In genomic region chr9:97703437-97704326, GRCh38 we compare ENCODE assay signal across 8 cellular contexts. TPM values are rescaled to one million over a fixed set of nuclear protein-coding genes. Genes with fewer than 3 reads are reported as not detected.
DNase-seq lines count a peak whose midpoint lies in the region; ATAC-seq and TF ChIP-seq lines count a peak whose summit lies in the region.

No MANE protein-coding gene starts in this region.

- ATAC-seq in T-helper 17 cell: peak; percentile 77

- H3K4me3 Mint-ChIP-seq in T-helper 17 cell (no peak overlapping the region), type B pancreatic cell (peak overlapping the region; percentile 28)

- no peak overlapping the region for H3K27ac ChIP-seq in left ventricle myocardium inferior (replicated peaks)

- intact Hi-C loops in left ventricle myocardium inferior (cut with micrococcal nuclease): no loop called here

- peaks cover 9% of the 10 kb centered on the region for H3K27me3 ChIP-seq in left ventricle myocardium inferior (ENCODE audit: low read depth)

- H3K9me3 Mint-ChIP-seq in type B pancreatic cell: no peaks in the 10 kb centered on the region

- H3K36me3 ChIP-seq in left ventricle myocardium inferior: no peaks in the 10 kb centered on the region

- TF ChIP-seq CTCF in fibroblast of mammary gland (conservative IDR thresholded peaks at IDR 0.05; ENCODE audit: control insufficient read depth, insufficient read depth, low read depth, low read length) (no peak), type B pancreatic cell (conservative IDR thresholded peaks at IDR 0.05) (no peak), left ventricle myocardium inferior (IDR thresholded peaks at IDR 0.05; ENCODE audit: borderline replicate concordance) (no peak)

- peaks cover 37% of the 10 kb centered on the region for H3K4me1 Mint-ChIP-seq in T-helper 17 cell
- peaks cover 11% of the 10 kb centered on the region for H3K4me1 Mint-ChIP-seq in type B pancreatic cell (ENCODE audit: unreplicated experiment)

- H3K4me3 ChIP-seq in fibroblast of mammary gland (ENCODE audit: control insufficient read depth, low read depth, low read length): no peak overlapping the region
- no peak overlapping the region for H3K4me3 ChIP-seq in left ventricle myocardium inferior

- DNase-seq in DMS53 (lab: John Stamatoyannopoulos, UW): peak; percentile 66
- peak; percentile 55 for DNase-seq in HK-2 (ENCODE audit: unreplicated experiment)
- DNase-seq in T-helper 17 cell: no peak
- DNase-seq in fibroblast of mammary gland (ENCODE audit: low read depth): peak; percentile 92
- DNase-seq in type B pancreatic cell (ENCODE audit: extremely low spot score, unreplicated experiment): no peak
- DNase-seq in NCI-H82 treated with DMSO at 0.1 percent for 48 hours (lab: John Stamatoyannopoulos, UW; ENCODE audit: unreplicated experiment): no peak
- DNase-seq in GM19240 (ENCODE audit: insufficient read length, low spot score): no peak
- no peak for DNase-seq in left ventricle myocardium inferior

- H3K27me3 Mint-ChIP-seq in T-helper 17 cell: peaks cover 25% of the 10 kb centered on the region
- H3K27me3 Mint-ChIP-seq in type B pancreatic cell: peaks cover 17% of the 10 kb centered on the region

- H3K4me1 ChIP-seq in left ventricle myocardium inferior: no peaks in the 10 kb centered on the region

- H3K9me3 ChIP-seq in T-helper 17 cell (ENCODE audit: control insufficient read depth, low read length, poor library complexity, severe bottlenecking) (no peaks in the 10 kb centered on the region), left ventricle myocardium inferior (replicated peaks) (no peaks in the 10 kb centered on the region)

- no peaks in the 10 kb centered on the region for H3K36me3 Mint-ChIP-seq in T-helper 17 cell (ENCODE audit: low read depth)
- H3K36me3 Mint-ChIP-seq in type B pancreatic cell: no peaks in the 10 kb centered on the region

- peak overlapping the region; percentile 91 for H3K27ac Mint-ChIP-seq in T-helper 17 cell
- H3K27ac Mint-ChIP-seq in type B pancreatic cell: peak overlapping the region; percentile 91

RNA-seq across cellular contexts. Expression of gene XPA, which starts 6.5 kb away (rescaled TPM):
- total RNA-seq in T-helper 17 cell (10 to 100 TPM; 16.6 to 23.4 TPM), type B pancreatic cell (ENCODE audit: low replicate concordance) (11.6 and 13.7 TPM in 2 replicates), left ventricle myocardium inferior (5.8 TPM)

Comparison
In these comparisons a context has a peak if more than half of its experiments do, and no peak if none do; other contexts are left out.
1. DNase-seq: peak in DMS53 (single experiment), HK-2 (single experiment) and fibroblast of mammary gland (single experiment); none in T-helper 17 cell (0 of 3), type B pancreatic cell (single experiment), NCI-H82 treated with DMSO at 0.1 percent for 48 hours (single experiment), GM19240 (single experiment) and left ventricle myocardium inferior (single experiment).